Comparison of ENCODE assay signal across 1 cellular context in the genomic region with DNA sequence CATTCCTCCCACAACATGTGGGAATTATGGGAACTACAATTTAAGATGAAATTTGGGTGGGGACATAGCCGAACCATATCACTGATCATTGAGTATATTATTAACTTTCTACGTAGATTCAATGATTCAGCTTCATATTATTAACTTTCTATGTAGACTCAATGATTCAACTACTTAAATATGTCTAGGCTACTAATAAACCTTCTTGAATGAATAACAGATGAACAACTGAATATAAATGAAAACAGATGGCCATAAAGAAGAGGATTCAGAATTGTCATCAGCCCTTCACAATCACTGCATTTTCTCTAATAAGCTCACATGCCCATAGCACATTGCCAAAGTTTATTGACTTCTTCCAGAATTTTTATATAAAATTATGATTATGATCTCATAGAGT.
TF ChIP-seq lines count a peak whose summit lies in the region.

No MANE protein-coding gene starts in this region.

TF ChIP-seq in SK-N-SH, 30 proteins besides CTCF, POLR2A, EP300 and RAD21 (continued from another document):
- TF ChIP-seq FOSL2 (IDR thresholded peaks at IDR 0.05; ENCODE audit: borderline replicate concordance, low read depth) (peak; percentile 57), SIN3A (IDR thresholded peaks at IDR 0.05; ENCODE audit: borderline replicate concordance, low read depth, low read length) (no peak), NFIC (IDR thresholded peaks at IDR 0.05; ENCODE audit: borderline replicate concordance) (peak; percentile 40; the same call in 1 of the 2 replicates), RFX5 (IDR thresholded peaks at IDR 0.05; ENCODE audit: low read length) (no peak), EZH2phosphoT487 (IDR thresholded peaks at IDR 0.05; ENCODE audit: borderline replicate concordance, low read depth) (no peak), TAF1 (IDR thresholded peaks at IDR 0.05; ENCODE audit: borderline replicate concordance, low read depth, low read length) (no peak), MXI1 (IDR thresholded peaks at IDR 0.05; ENCODE audit: low read depth, low read length) (no peak), ELF1 (IDR thresholded peaks at IDR 0.05) (no peak), RCOR1 (IDR thresholded peaks at IDR 0.05; ENCODE audit: low read length) (no peak), MEF2A (IDR thresholded peaks at IDR 0.05; ENCODE audit: borderline replicate concordance, low read depth) (no peak), SMC3 (IDR thresholded peaks at IDR 0.05; ENCODE audit: low read depth, low read length) (no peak), POLR2AphosphoS5 (IDR thresholded peaks at IDR 0.05; ENCODE audit: low read depth, low read length) (peak; percentile 57; the same call in 1 of the 2 replicates), TEAD4 (IDR thresholded peaks at IDR 0.05; ENCODE audit: borderline replicate concordance, insufficient read depth) (no peak), CHD2 (IDR thresholded peaks at IDR 0.05; ENCODE audit: low read length, partially characterized antibody) (no peak), GATA2 (CRISPR knock-in tag; IDR thresholded peaks at IDR 0.05) (no peak), GABPA (IDR thresholded peaks at IDR 0.05; ENCODE audit: low read depth) (no peak), NRF1 (IDR thresholded peaks at IDR 0.05; ENCODE audit: low read depth, low read length) (no peak), RXRA (IDR thresholded peaks at IDR 0.05; ENCODE audit: borderline replicate concordance, low read depth) (no peak)
- TF ChIP-seq, protein P1, sequence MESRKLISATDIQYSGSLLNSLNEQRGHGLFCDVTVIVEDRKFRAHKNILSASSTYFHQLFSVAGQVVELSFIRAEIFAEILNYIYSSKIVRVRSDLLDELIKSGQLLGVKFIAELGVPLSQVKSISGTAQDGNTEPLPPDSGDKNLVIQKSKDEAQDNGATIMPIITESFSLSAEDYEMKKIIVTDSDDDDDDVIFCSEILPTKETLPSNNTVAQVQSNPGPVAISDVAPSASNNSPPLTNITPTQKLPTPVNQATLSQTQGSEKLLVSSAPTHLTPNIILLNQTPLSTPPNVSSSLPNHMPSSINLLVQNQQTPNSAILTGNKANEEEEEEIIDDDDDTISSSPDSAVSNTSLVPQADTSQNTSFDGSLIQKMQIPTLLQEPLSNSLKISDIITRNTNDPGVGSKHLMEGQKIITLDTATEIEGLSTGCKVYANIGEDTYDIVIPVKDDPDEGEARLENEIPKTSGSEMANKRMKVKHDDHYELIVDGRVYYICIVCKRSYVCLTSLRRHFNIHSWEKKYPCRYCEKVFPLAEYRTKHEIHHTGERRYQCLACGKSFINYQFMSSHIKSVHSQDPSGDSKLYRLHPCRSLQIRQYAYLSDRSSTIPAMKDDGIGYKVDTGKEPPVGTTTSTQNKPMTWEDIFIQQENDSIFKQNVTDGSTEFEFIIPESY (IDR thresholded peaks at IDR 0.05; ENCODE audit: borderline replicate concordance, low read depth), result no peak
- TF ChIP-seq, protein P2, sequence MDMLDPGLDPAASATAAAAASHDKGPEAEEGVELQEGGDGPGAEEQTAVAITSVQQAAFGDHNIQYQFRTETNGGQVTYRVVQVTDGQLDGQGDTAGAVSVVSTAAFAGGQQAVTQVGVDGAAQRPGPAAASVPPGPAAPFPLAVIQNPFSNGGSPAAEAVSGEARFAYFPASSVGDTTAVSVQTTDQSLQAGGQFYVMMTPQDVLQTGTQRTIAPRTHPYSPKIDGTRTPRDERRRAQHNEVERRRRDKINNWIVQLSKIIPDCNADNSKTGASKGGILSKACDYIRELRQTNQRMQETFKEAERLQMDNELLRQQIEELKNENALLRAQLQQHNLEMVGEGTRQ (IDR thresholded peaks at IDR 0.05; ENCODE audit: borderline replicate concordance, low read depth, low read length), result no peak
- TF ChIP-seq, protein P3, sequence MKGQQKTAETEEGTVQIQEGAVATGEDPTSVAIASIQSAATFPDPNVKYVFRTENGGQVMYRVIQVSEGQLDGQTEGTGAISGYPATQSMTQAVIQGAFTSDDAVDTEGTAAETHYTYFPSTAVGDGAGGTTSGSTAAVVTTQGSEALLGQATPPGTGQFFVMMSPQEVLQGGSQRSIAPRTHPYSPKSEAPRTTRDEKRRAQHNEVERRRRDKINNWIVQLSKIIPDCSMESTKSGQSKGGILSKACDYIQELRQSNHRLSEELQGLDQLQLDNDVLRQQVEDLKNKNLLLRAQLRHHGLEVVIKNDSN (IDR thresholded peaks at IDR 0.05; ENCODE audit: borderline replicate concordance, low read depth), result no peak
- TF ChIP-seq, protein P4, sequence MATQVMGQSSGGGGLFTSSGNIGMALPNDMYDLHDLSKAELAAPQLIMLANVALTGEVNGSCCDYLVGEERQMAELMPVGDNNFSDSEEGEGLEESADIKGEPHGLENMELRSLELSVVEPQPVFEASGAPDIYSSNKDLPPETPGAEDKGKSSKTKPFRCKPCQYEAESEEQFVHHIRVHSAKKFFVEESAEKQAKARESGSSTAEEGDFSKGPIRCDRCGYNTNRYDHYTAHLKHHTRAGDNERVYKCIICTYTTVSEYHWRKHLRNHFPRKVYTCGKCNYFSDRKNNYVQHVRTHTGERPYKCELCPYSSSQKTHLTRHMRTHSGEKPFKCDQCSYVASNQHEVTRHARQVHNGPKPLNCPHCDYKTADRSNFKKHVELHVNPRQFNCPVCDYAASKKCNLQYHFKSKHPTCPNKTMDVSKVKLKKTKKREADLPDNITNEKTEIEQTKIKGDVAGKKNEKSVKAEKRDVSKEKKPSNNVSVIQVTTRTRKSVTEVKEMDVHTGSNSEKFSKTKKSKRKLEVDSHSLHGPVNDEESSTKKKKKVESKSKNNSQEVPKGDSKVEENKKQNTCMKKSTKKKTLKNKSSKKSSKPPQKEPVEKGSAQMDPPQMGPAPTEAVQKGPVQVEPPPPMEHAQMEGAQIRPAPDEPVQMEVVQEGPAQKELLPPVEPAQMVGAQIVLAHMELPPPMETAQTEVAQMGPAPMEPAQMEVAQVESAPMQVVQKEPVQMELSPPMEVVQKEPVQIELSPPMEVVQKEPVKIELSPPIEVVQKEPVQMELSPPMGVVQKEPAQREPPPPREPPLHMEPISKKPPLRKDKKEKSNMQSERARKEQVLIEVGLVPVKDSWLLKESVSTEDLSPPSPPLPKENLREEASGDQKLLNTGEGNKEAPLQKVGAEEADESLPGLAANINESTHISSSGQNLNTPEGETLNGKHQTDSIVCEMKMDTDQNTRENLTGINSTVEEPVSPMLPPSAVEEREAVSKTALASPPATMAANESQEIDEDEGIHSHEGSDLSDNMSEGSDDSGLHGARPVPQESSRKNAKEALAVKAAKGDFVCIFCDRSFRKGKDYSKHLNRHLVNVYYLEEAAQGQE (IDR thresholded peaks at IDR 0.05; ENCODE audit: low read depth, low read length), result no peak
- TF ChIP-seq, protein P5, sequence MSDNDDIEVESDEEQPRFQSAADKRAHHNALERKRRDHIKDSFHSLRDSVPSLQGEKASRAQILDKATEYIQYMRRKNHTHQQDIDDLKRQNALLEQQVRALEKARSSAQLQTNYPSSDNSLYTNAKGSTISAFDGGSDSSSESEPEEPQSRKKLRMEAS (IDR thresholded peaks at IDR 0.05; ENCODE audit: low read depth), result no peak
